8 cellular contexts compared by ENCODE assay signal in genomic region chr15:34582461-34583357, GRCh38. TPM values are rescaled to one million over a fixed set of nuclear protein-coding genes. Genes with fewer than 3 reads are reported as not detected.
DNase-seq lines count a peak whose midpoint lies in the region; ATAC-seq and TF ChIP-seq lines count a peak whose summit lies in the region.

No MANE protein-coding gene starts in this region.

- WGBS in mammary epithelial cell (ENCODE audit: low coverage, missing lambda C conversion rate) = 2% methylated on average over 12 of the region's 69 CpGs

- dilution Hi-C loops in mammary epithelial cell (cut with HindIII; ENCODE audit: low sequenced_read_pairs) = no loop called here

- H3K9ac ChIP-seq in mammary epithelial cell (ENCODE audit: insufficient read depth, low read length) = peak overlapping the region; percentile 44

- POLR2A ChIA-PET in Caco-2 (lab: Charles Lee) = no interaction called here

- H3K27me3 Mint-ChIP-seq in Caco-2 (ENCODE audit: insufficient read depth, unreplicated experiment) = peaks cover 5% of the 10 kb centered on the region

- H3K27ac ChIP-seq in mammary epithelial cell (ENCODE audit: insufficient read depth, low read depth, low read length) = no peak overlapping the region

- H3K4me1 ChIP-seq in Caco-2 = peaks cover 4% of the 10 kb centered on the region; the same call in 1 of the 2 replicates
- peaks cover 21% of the 10 kb centered on the region for H3K4me1 ChIP-seq in mammary epithelial cell (ENCODE audit: insufficient read depth, low read length)

- H3K36me3 ChIP-seq in Caco-2 (ENCODE audit: control insufficient read depth, insufficient read depth, low read length) = no peaks in the 10 kb centered on the region
- no peaks in the 10 kb centered on the region for H3K36me3 ChIP-seq in mammary epithelial cell (ENCODE audit: insufficient read depth, low read length)

- intact Hi-C loops in Caco-2 (cut with micrococcal nuclease; ENCODE audit: unreplicated experiment) (no loop called here), mammary epithelial cell (cut with micrococcal nuclease) (loop anchor here (10.0 kb wide), 1 partner anchor 58 kb away; no protein-coding TSS in a partner anchor)

- no peaks in the 10 kb centered on the region for H3K9me3 Mint-ChIP-seq in Caco-2 (ENCODE audit: unreplicated experiment)

- no peak overlapping the region for H3K27ac Mint-ChIP-seq in Caco-2 (ENCODE audit: unreplicated experiment)

- peaks cover 75% of the 10 kb centered on the region for H3K79me2 ChIP-seq in mammary epithelial cell (ENCODE audit: insufficient read depth, low read length)

- BruUV-seq in Caco-2 (replicated peaks; lab: Mats Ljungman, UMichigan) (no TSS peak), mammary epithelial cell (replicated peaks; lab: Mats Ljungman, UMichigan) (no TSS peak)

- H3K27me3 ChIP-seq in Caco-2 (replicated peaks; ENCODE audit: control insufficient read depth, insufficient read depth, low read length) (no peaks in the 10 kb centered on the region; the same call in 1 of the 2 replicates), mammary epithelial cell (ENCODE audit: insufficient read depth, low read length) (no peaks in the 10 kb centered on the region)

- peak overlapping the region; percentile 69 for H3K4me3 ChIP-seq in Caco-2 (ENCODE audit: low read depth, low read length)
- peak overlapping the region; percentile 68 to 89 (median 86) for H3K4me3 ChIP-seq in mammary epithelial cell (replicated peaks in 1 of 3; ENCODE audit: insufficient read depth in 1 of 3, low read depth in 2 of 3, low read length in 3 of 3)

- H3K9me3 ChIP-seq in Caco-2 = no peaks in the 10 kb centered on the region
- H3K9me3 ChIP-seq in mammary epithelial cell (replicated peaks; ENCODE audit: insufficient read depth, low read length) = no peaks in the 10 kb centered on the region

- peak overlapping the region; percentile 98 for H2AFZ ChIP-seq in mammary epithelial cell (ENCODE audit: low read depth, low read length)

- H4K20me1 ChIP-seq in mammary epithelial cell (ENCODE audit: insufficient read depth, low read length) = no peaks in the 10 kb centered on the region

- CTCF ChIA-PET in Caco-2 (lab: Charles Lee) (interaction anchor here (0.6 kb wide), 1 partner anchor 481 kb away, joined by 3 read pairs; the partner anchor contains the start of genes EMC7 and PGBD4), mammary epithelial cell (lab: Charles Lee; ENCODE audit: low non-redundant PET) (interaction anchor here (0.8 kb wide), 1 partner anchor 1918 kb away, joined by 8 read pairs; no protein-coding TSS in a partner anchor)

- ATAC-seq in GM19351 (IDR thresholded peaks at IDR 0.05; ENCODE audit: unreplicated experiment) (peak; percentile 58), HG03354 (IDR thresholded peaks at IDR 0.05; ENCODE audit: poor library complexity, severe bottlenecking, unreplicated experiment) (peak; percentile 53)

- DNase-seq in Caco-2 = peak in 1 of 2 experiments; percentile 33
- DNase-seq in T-helper 1 cell = peak in 3 of 5 donors; percentile 16 to 59 (median 29)
- peak; percentile 50 for DNase-seq in mammary epithelial cell
- peak; percentile 67 for DNase-seq in islet precursor cell
- peak; percentile 50 to 61 for DNase-seq in stimulated activated CD4-positive, alpha-beta T cell treated with anti-CD3 and anti-CD28 coated beads, Interleukin-2, amount 100 ng/mL, for 24 hours
- DNase-seq in amniotic stem cell (lab: John Stamatoyannopoulos, UW) = no peak

- no peak for TF ChIP-seq CTCF in Caco-2 (IDR thresholded peaks at IDR 0.05; ENCODE audit: insufficient read depth in 1 of 2, low read depth in 1 of 2, low read length in 1 of 2, severe bottlenecking in 1 of 2, unreplicated experiment in 1 of 2)
- TF ChIP-seq CTCF in mammary epithelial cell (conservative IDR thresholded peaks at IDR 0.05 in 1 of 2, IDR thresholded peaks at IDR 0.05 in 1 of 2; ENCODE audit: extremely low read depth in 1 of 2, insufficient read depth in 1 of 2, low read depth in 1 of 2, low read length in 2 of 2) = no peak

- H3K36me3 Mint-ChIP-seq in Caco-2 (ENCODE audit: insufficient read depth, unreplicated experiment) = peaks cover 6% of the 10 kb centered on the region

- H3K4me2 ChIP-seq in mammary epithelial cell (ENCODE audit: insufficient read depth, low read depth, low read length) = peak overlapping the region; percentile 93

- peak overlapping the region; percentile 81 for H3K4me3 Mint-ChIP-seq in Caco-2 (ENCODE audit: unreplicated experiment)

- no peaks in the 10 kb centered on the region for H3K4me1 Mint-ChIP-seq in Caco-2 (ENCODE audit: low read depth, unreplicated experiment)

- in situ Hi-C loops in mammary epithelial cell (cut with MboI; ENCODE audit: low sequenced_read_pairs in 2 of 2) = loop anchor here (25.0 kb wide), 2 partner anchors 345 to 470 kb away; partner anchors contain the start of genes EMC4 (in 2 of the 2), EMC7 (in 2 of the 2) and PGBD4 (in 2 of the 2)

RNA-seq across cellular contexts. Expression of gene GOLGA8B, which starts 0.7 kb away (rescaled TPM):
- total RNA-seq in Caco-2 (2022) (52.3 and 68.2 TPM in 2 replicates), mammary epithelial cell (100 to 1,000 TPM in 1 of 2 donors, 10 to 100 TPM in 1; 66.3 to 109 TPM)
- polyA plus RNA-seq in mammary epithelial cell = 31.2 TPM
- 57.9 TPM for polyA minus RNA-seq in mammary epithelial cell
